In genomic region chr13:101751488-101751887, GRCh38 we compare ENCODE assay signal across 1 cellular context.
TF ChIP-seq lines count a peak whose summit lies in the region.

No MANE protein-coding gene starts in this region.

TF ChIP-seq in H1, 55 proteins besides CTCF, POLR2A, EP300 and RAD21 (continued from another document):
- TF ChIP-seq CHD7 (IDR thresholded peaks at IDR 0.05; ENCODE audit: insufficient replicate concordance, low read length) (no peak), SP1 (IDR thresholded peaks at IDR 0.05; ENCODE audit: low read depth, low read length) (no peak), SP4 (IDR thresholded peaks at IDR 0.05; ENCODE audit: low read length) (no peak), FOSL1 (IDR thresholded peaks at IDR 0.05; ENCODE audit: insufficient read depth, low read depth, low read length) (no peak)
